Comparison of ENCODE assay signal across 13 cellular contexts in the genomic region with DNA sequence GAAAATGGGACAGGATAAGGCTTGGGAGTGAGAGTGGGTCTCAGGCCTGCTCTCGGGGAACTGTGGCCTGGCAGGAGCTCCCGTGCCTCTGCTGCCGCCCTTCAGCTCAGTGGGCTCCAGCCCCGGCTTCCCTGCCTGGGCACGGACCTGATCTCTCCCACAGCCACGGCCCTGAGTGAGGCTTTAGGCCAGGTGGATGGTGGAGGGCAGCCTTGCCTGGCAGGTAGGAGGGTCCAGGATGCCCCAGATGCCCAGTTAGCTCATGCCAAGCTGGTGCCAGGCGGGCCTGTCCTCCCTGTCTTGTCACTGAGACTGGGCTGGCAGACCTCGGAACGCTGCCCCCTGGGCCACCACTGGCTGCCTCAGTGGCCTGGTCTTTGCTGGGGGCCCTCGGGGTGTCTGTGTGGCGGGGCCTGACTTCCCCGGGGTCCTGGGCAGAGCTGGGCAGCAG.
DNase-seq lines count a peak whose midpoint lies in the region; ATAC-seq, FAIRE-seq and TF ChIP-seq lines count a peak whose summit lies in the region.
"Had no signal": no experiment of that assay in that cellular context is flagged by ENCODE, and none has a peak within 500 bp of the region (broad histone marks: within the 10 kb centered on the region; RNA-seq: fewer than 3 reads in every experiment).

No MANE protein-coding gene starts in this region.

- no peak for TF ChIP-seq POLR2A in HepG2 (IDR thresholded peaks at IDR 0.05; ENCODE audit: insufficient read depth in 1 of 2, low read depth in 2 of 2, low read length in 2 of 2)

- no peak for TF ChIP-seq EP300 in HepG2 (IDR thresholded peaks at IDR 0.05; ENCODE audit: low read depth in 2 of 2, low read length in 2 of 2)
- TF ChIP-seq EP300 in HepG2 (CRISPR knock-in tag; IDR thresholded peaks at IDR 0.05; ENCODE audit: borderline replicate concordance): no peak

- BruUV-seq in Panc1 (replicated peaks; lab: Mats Ljungman, UMichigan) (no TSS peak), HepG2 (replicated peaks; lab: Mats Ljungman, UMichigan) (no TSS peak)

- no peak for FAIRE-seq in HepG2 (lab: Jason Lieb, UNC)
- FAIRE-seq: GM12878 had no signal

- H3K4me3 ChIP-seq in Panc1 (ENCODE audit: low read depth in 2 of 2, low read length in 2 of 2) (no peak overlapping the region), HepG2 (replicated peaks in 1 of 3; ENCODE audit: insufficient read depth in 1 of 3, low read depth in 2 of 3, low read length in 3 of 3) (no peak overlapping the region), Karpas-422 (ENCODE audit: low read length) (no peak overlapping the region)
- H3K4me3 ChIP-seq: GM12878, HAP-1 had no signal

- CTCF ChIA-PET in Panc1 (lab: Charles Lee): interaction anchor here (0.7 to 1.4 kb wide), 3 partner anchors 153 to 232 kb away, joined by 3 to 6 read pairs (median 3); no protein-coding TSS in a partner anchor
- CTCF ChIA-PET in HepG2 (lab: Yijun Ruan, JAX; ENCODE audit: low intra/inter-chr PET ratio, low total read pairs): interaction anchor here (1.2 to 1.9 kb wide), 3 partner anchors 139 to 232 kb away, joined by 4 to 9 read pairs (median 5); no protein-coding TSS in a partner anchor

- H3K9ac ChIP-seq in HepG2 (ENCODE audit: insufficient read depth, low read depth, low read length) (no peak overlapping the region), Karpas-422 (ENCODE audit: low read length) (no peak overlapping the region)

- DNase-seq in Panc1 (ENCODE audit: low read depth, low spot score) (no peak), HepG2 (ENCODE audit: low spot score) (no peak), DMS153 (lab: John Stamatoyannopoulos, UW) (no peak), Karpas-422 (no peak), omental fat pad (ENCODE audit: low spot score) (no peak)
- DNase-seq: GF-D8, NCI-H1694, NCI-H2107, NCI-H510A had no signal

- H3K4me1 ChIP-seq in Panc1 (ENCODE audit: control insufficient read depth, insufficient read depth, low read length) (peaks cover 3% of the 10 kb centered on the region; the same call in 1 of the 2 replicates), HepG2 (ENCODE audit: insufficient read depth, low read length) (no peaks in the 10 kb centered on the region), Karpas-422 (ENCODE audit: low read length) (no peaks in the 10 kb centered on the region)

- intact Hi-C loops in Panc1 (cut with micrococcal nuclease; ENCODE audit: unreplicated experiment): no loop called here
- intact Hi-C loops in HepG2 (cut with micrococcal nuclease; ENCODE audit: unreplicated experiment): loop anchor here (1.0 to 10.0 kb wide), 2 partner anchors 31 to 241 kb away; no protein-coding TSS in a partner anchor

- H3K27me3 ChIP-seq in Panc1 (ENCODE audit: control insufficient read depth, insufficient read depth, low read length) (no peaks in the 10 kb centered on the region), HepG2 (ENCODE audit: control insufficient read depth in 1 of 2, insufficient read depth in 2 of 2, low read length in 2 of 2) (no peaks in the 10 kb centered on the region), Karpas-422 (ENCODE audit: low read length) (no peaks in the 10 kb centered on the region)

- no peak overlapping the region for H2AFZ ChIP-seq in HepG2 (ENCODE audit: low read length)
- H2AFZ ChIP-seq in Karpas-422 (ENCODE audit: low read length): no peak overlapping the region

- in situ Hi-C loops in Panc1 (cut with HindIII; ENCODE audit: low pct_unique_long_range_greater_than_20kb, low sequenced_read_pairs) (no loop called here), HepG2 (cut with HindIII; ENCODE audit: extremely low pct_ligation_motif_present, low pct_unique_long_range_greater_than_20kb) (loop anchor here (5.0 to 10.0 kb wide), 2 partner anchors 148 to 241 kb away; no protein-coding TSS in a partner anchor)

- ATAC-seq in Panc1: peak; percentile 11
- ATAC-seq in HepG2: no peak
- ATAC-seq in omental fat pad (ENCODE audit: low FRiP score): no peak

- no peak overlapping the region for H3K27ac ChIP-seq in Panc1 (ENCODE audit: low read length)
- H3K27ac ChIP-seq in cingulate gyrus (ENCODE audit: low read depth, low read length): peak overlapping the region; percentile 4
- no peak overlapping the region for H3K27ac ChIP-seq in HepG2 (ENCODE audit: extremely low read length, insufficient read depth, low read length)
- peak overlapping the region; percentile 23 for H3K27ac ChIP-seq in temporal lobe (ENCODE audit: low read depth, low read length)
- H3K27ac ChIP-seq in Karpas-422 (ENCODE audit: low read length): no peak overlapping the region

- TF ChIP-seq RAD21 in HepG2 (CRISPR knock-in tag; IDR thresholded peaks at IDR 0.05): no peak

- no peaks in the 10 kb centered on the region for H3K9me2 ChIP-seq in Karpas-422 (replicated peaks; ENCODE audit: insufficient read depth, low read length)

- no peaks in the 10 kb centered on the region for H3K36me3 ChIP-seq in Panc1 (ENCODE audit: control insufficient read depth, insufficient read depth, low read length)
- no peaks in the 10 kb centered on the region; a peak in 1 of 5 replicates for H3K36me3 ChIP-seq in HepG2 (replicated peaks in 1 of 2; ENCODE audit: control insufficient read depth in 1 of 2, insufficient read depth in 2 of 2, low read length in 2 of 2)
- H3K36me3 ChIP-seq in Karpas-422 (ENCODE audit: insufficient read depth, low read length): no peaks in the 10 kb centered on the region
- H3K36me3 ChIP-seq: HAP-1 had no signal

- TF ChIP-seq CTCF in Panc1 (IDR thresholded peaks at IDR 0.05) (no peak), HepG2 (CRISPR knock-in tag; IDR thresholded peaks at IDR 0.05) (no peak), omental fat pad (IDR thresholded peaks at IDR 0.05) (no peak)

- no peaks in the 10 kb centered on the region for H3K79me2 ChIP-seq in HepG2 (ENCODE audit: insufficient read depth, low read length)
- no peaks in the 10 kb centered on the region for H3K79me2 ChIP-seq in Karpas-422 (ENCODE audit: low read length)

- H3K9me3 ChIP-seq in Panc1 (ENCODE audit: control insufficient read depth, insufficient read depth, low read depth, low read length) (no peaks in the 10 kb centered on the region), HepG2 (ENCODE audit: low read length) (no peaks in the 10 kb centered on the region), Karpas-422 (ENCODE audit: low read length) (no peaks in the 10 kb centered on the region)
- H3K9me3 ChIP-seq: HAP-1 had no signal

- POLR2A ChIA-PET in Panc1 (lab: Charles Lee): no interaction called here
- POLR2A ChIA-PET in HepG2 (lab: Yijun Ruan, JAX): no interaction called here

- H3K4me2 ChIP-seq in HepG2 (ENCODE audit: low read depth, low read length): no peak overlapping the region
- H3K4me2 ChIP-seq in Karpas-422 (ENCODE audit: low read depth, low read length, poor library complexity, severe bottlenecking): no peak overlapping the region

- 93% methylated on average over 3 of the region's 12 CpGs for WGBS in HepG2 (ENCODE audit: low lambda C conversion rate)

- H4K20me1 ChIP-seq in HepG2 (ENCODE audit: insufficient read depth, low read length) (peaks cover 6% of the 10 kb centered on the region; the same call in 1 of the 2 replicates), Karpas-422 (ENCODE audit: insufficient read depth, low read depth, low read length) (peaks cover 26% of the 10 kb centered on the region; the same call in 1 of the 2 replicates)

TF ChIP-seq in HepG2, 621 proteins besides CTCF, POLR2A, EP300 and RAD21:
- TF ChIP-seq TOPORS (CRISPR knock-in tag; IDR thresholded peaks at IDR 0.05): no peak
- TF ChIP-seq ZBTB4 (CRISPR knock-in tag; IDR thresholded peaks at IDR 0.05; ENCODE audit: borderline replicate concordance): 0 out of 2 replicates have a peak, but pooled peaks have one; percentile 1

Comparison
In these comparisons a context has a peak if more than half of its experiments do, and no peak if none do; other contexts are left out.
1. H3K27ac ChIP-seq: peak in cingulate gyrus (single experiment) and temporal lobe (single experiment); none in Panc1 (single experiment), HepG2 (single experiment) and Karpas-422 (single experiment).